In the genomic region with DNA sequence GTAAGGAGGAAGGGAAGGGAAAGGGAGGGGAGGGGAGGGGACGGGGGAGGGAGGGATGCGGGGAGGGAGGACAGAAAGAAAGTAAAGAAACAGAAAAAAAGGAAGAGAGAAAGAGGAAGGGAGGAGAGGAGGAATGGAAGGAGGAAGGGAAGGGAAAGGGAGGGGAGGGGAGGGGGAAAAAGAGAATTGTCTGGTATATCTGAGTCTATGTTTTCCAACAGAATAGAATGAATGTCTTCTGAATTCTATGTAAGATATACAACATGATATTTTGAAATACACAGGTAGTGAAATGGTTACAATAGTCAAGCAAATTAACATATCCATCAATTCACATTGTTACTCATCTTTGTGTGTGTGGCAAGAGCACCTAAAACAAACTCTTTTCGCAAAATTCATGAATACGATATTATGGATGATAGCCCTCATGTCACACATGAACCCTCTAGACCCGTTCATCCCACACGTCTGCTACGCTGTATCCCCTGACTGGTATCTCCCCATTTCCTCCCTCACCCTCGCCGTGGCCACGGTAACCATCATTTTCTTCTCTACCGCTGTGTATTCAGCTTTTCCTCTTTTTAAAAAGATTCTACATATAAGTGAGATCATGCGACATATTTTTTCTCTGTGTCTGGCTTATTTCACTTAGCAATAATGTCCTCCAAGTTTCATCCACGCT, we compare ENCODE assay signal across 12 cellular contexts.
DNase-seq lines count a peak whose midpoint lies in the region; ATAC-seq and TF ChIP-seq lines count a peak whose summit lies in the region.
"Had no signal": no experiment of that assay in that cellular context is flagged by ENCODE, and none has a peak within 500 bp of the region (broad histone marks: within the 10 kb centered on the region; RNA-seq: fewer than 3 reads in every experiment).

No MANE protein-coding gene starts in this region.

- no peaks in the 10 kb centered on the region for H3K36me3 Mint-ChIP-seq in stimulated activated effector memory CD8-positive, alpha-beta T cell treated with anti-CD3 and anti-CD28 coated beads, Interleukin-12 subunit alpha, Interleukin-12 subunit beta, amount 100 ng/mL, for 72 hours
- H3K36me3 Mint-ChIP-seq in activated T-cell treated with anti-CD3 and anti-CD28 coated beads, Interleukin-2, amount 50 U/mL, for 4 hours (ENCODE audit: insufficient read depth) = no peaks in the 10 kb centered on the region

- CTCF ChIA-PET in SK-N-SH (lab: Yijun Ruan, JAX) = interaction anchor here (1.1 to 2.7 kb wide), 2 partner anchors 102 to 419 kb away, joined by 3 to 17 read pairs; no protein-coding TSS in a partner anchor

- H3K27ac Mint-ChIP-seq in stimulated activated effector memory CD8-positive, alpha-beta T cell treated with anti-CD3 and anti-CD28 coated beads, Interleukin-12 subunit alpha, Interleukin-12 subunit beta, amount 100 ng/mL, for 72 hours = peak overlapping the region; percentile 59

- ATAC-seq in SK-N-SH treated with all-trans-retinoic acid at 6 μM for 48 hours (no peak), left lung (no peak), HG03108 (IDR thresholded peaks at IDR 0.05; ENCODE audit: unreplicated experiment) (no peak), GM21528 (IDR thresholded peaks at IDR 0.05; ENCODE audit: low FRiP score, unreplicated experiment) (no peak)
- no peak for ATAC-seq in stimulated activated effector memory CD8-positive, alpha-beta T cell treated with anti-CD3 and anti-CD28 coated beads, Interleukin-12 subunit alpha, Interleukin-12 subunit beta, amount 100 ng/mL, for 72 hours
- no peak for ATAC-seq in activated T-cell treated with anti-CD3 and anti-CD28 coated beads, Interleukin-2, amount 50 U/mL, for 4 hours

- H3K27me3 ChIP-seq in SK-N-SH (ENCODE audit: insufficient read depth) (no peaks in the 10 kb centered on the region), SJSA1 (replicated peaks) (no peaks in the 10 kb centered on the region), left lung (no peaks in the 10 kb centered on the region)
- H3K27me3 ChIP-seq: adrenal gland, thyroid gland had no signal

- no peak for TF ChIP-seq RAD21 in SK-N-SH (IDR thresholded peaks at IDR 0.05; ENCODE audit: low read length)

- H3K4me3 ChIP-seq in SK-N-SH (ENCODE audit: low read depth in 2 of 2, low read length in 1 of 2) (no peak overlapping the region), SJSA1 (no peak overlapping the region), left lung (no peak overlapping the region)
- H3K4me3 ChIP-seq: adrenal gland, thyroid gland had no signal

- H3K9ac ChIP-seq in SK-N-SH = no peak overlapping the region

- H3K4me2 ChIP-seq in SK-N-SH = 0 out of 2 replicates have a peak overlapping the region, but pooled peaks have one; percentile 27

- H2AFZ ChIP-seq in SK-N-SH (ENCODE audit: low read depth) = no peak overlapping the region

- no peak for TF ChIP-seq EP300 in SK-N-SH (IDR thresholded peaks at IDR 0.05; ENCODE audit: borderline replicate concordance in 1 of 2, low read depth in 1 of 2, low read length in 1 of 2)

- H3K4me3 Mint-ChIP-seq in stimulated activated effector memory CD8-positive, alpha-beta T cell treated with anti-CD3 and anti-CD28 coated beads, Interleukin-12 subunit alpha, Interleukin-12 subunit beta, amount 100 ng/mL, for 72 hours = no peak overlapping the region
- no peak overlapping the region for H3K4me3 Mint-ChIP-seq in activated T-cell treated with anti-CD3 and anti-CD28 coated beads, Interleukin-2, amount 50 U/mL, for 4 hours

- H3K9me2 ChIP-seq in SK-N-SH = no peaks in the 10 kb centered on the region

- intact Hi-C loops in left lung (cut with DNase I) = loop anchor here in 1 of 2 donors (10.0 kb wide), 1 partner anchor 167 kb away; no protein-coding TSS in a partner anchor

- H3K27ac ChIP-seq in SK-N-SH (ENCODE audit: low read depth in 2 of 2, low read length in 1 of 2) (peak overlapping the region; percentile 58 to 89; a peak in 3 of 4 replicates), SJSA1 (peak overlapping the region; percentile 68), left lung (peak overlapping the region; percentile 42 to 89)
- H3K27ac ChIP-seq: thyroid gland, WERI-Rb-1 had no signal

- POLR2A ChIA-PET in SK-N-SH (lab: Yijun Ruan, JAX) = no interaction called here

- no peaks in the 10 kb centered on the region for H4K20me1 ChIP-seq in SK-N-SH (ENCODE audit: insufficient read depth)

- DNase-seq in SK-N-SH (no peak), SJSA1 (ENCODE audit: low read depth in 1 of 2, low spot score in 2 of 2) (no peak), left lung (peak in 1 of 2 donors; percentile 9)
- DNase-seq in stimulated activated effector memory CD8-positive, alpha-beta T cell treated with anti-CD3 and anti-CD28 coated beads, Interleukin-12 subunit alpha, Interleukin-12 subunit beta, amount 100 ng/mL, for 72 hours (ENCODE audit: low spot score in 2 of 2) = no peak
- no peak for DNase-seq in activated T-cell treated with anti-CD3 and anti-CD28 coated beads, Interleukin-2, amount 50 U/mL, for 4 hours
- DNase-seq: NCI-H2081, thyroid gland, WERI-Rb-1 had no signal

- WGBS in SK-N-SH (ENCODE audit: low lambda C conversion rate) = 90% methylated on average over 13 of the region's 13 CpGs

- peaks cover 20% of the 10 kb centered on the region for H3F3A ChIP-seq in SK-N-SH (replicated peaks; ENCODE audit: insufficient read depth)

- H3K79me2 ChIP-seq in SK-N-SH (ENCODE audit: insufficient read depth) = no peaks in the 10 kb centered on the region; the same call in 1 of the 2 replicates

- no peaks in the 10 kb centered on the region for H3K9me3 Mint-ChIP-seq in stimulated activated effector memory CD8-positive, alpha-beta T cell treated with anti-CD3 and anti-CD28 coated beads, Interleukin-12 subunit alpha, Interleukin-12 subunit beta, amount 100 ng/mL, for 72 hours
- H3K9me3 Mint-ChIP-seq in activated T-cell treated with anti-CD3 and anti-CD28 coated beads, Interleukin-2, amount 50 U/mL, for 4 hours = no peaks in the 10 kb centered on the region

- H3K36me3 ChIP-seq in SK-N-SH (replicated peaks in 1 of 2; ENCODE audit: control insufficient read depth in 1 of 2, insufficient read depth in 2 of 2, low read length in 1 of 2) (no peaks in the 10 kb centered on the region), SJSA1 (no peaks in the 10 kb centered on the region), left lung (no peaks in the 10 kb centered on the region)
- H3K36me3 ChIP-seq: adrenal gland, thyroid gland, WERI-Rb-1 had no signal

- no peaks in the 10 kb centered on the region for H3K9me3 ChIP-seq in SK-N-SH
- no peaks in the 10 kb centered on the region for H3K9me3 ChIP-seq in SJSA1 (replicated peaks)
- H3K9me3 ChIP-seq in left lung = no peaks in the 10 kb centered on the region
- H3K9me3 ChIP-seq: adrenal gland, thyroid gland had no signal

- no peaks in the 10 kb centered on the region for H3K27me3 Mint-ChIP-seq in activated T-cell treated with anti-CD3 and anti-CD28 coated beads, Interleukin-2, amount 50 U/mL, for 4 hours (ENCODE audit: low read depth)

- TF ChIP-seq CTCF in SK-N-SH (IDR thresholded peaks at IDR 0.05) = no peak
- no peak for TF ChIP-seq CTCF in left lung (IDR thresholded peaks at IDR 0.05)

- peaks cover 6% of the 10 kb centered on the region for H3K4me1 Mint-ChIP-seq in stimulated activated effector memory CD8-positive, alpha-beta T cell treated with anti-CD3 and anti-CD28 coated beads, Interleukin-12 subunit alpha, Interleukin-12 subunit beta, amount 100 ng/mL, for 72 hours
- H3K4me1 Mint-ChIP-seq in activated T-cell treated with anti-CD3 and anti-CD28 coated beads, Interleukin-2, amount 50 U/mL, for 4 hours (ENCODE audit: low read depth) = peaks cover 10% of the 10 kb centered on the region

- H3K4me1 ChIP-seq in SK-N-SH (ENCODE audit: control insufficient read depth in 1 of 2, insufficient read depth in 2 of 2, low read depth in 1 of 2, low read length in 1 of 2) (peaks cover 28 to 31% of the 10 kb centered on the region in 2 experiments), SJSA1 (replicated peaks) (peaks cover 29% of the 10 kb centered on the region), left lung (peaks cover 0 to 77% of the 10 kb centered on the region in 2 donors)
- H3K4me1 ChIP-seq: thyroid gland had no signal

TF ChIP-seq in SK-N-SH treated with all-trans-retinoic acid at 6 μM for 48 hours, 23 proteins besides CTCF, POLR2A, EP300 and RAD21:
- TF ChIP-seq ZNF8 (CRISPR knock-in tag; IDR thresholded peaks at IDR 0.05) (no peak), TCF4 (CRISPR knock-in tag; IDR thresholded peaks at IDR 0.05; ENCODE audit: borderline replicate concordance) (no peak), ESRRG (CRISPR knock-in tag; IDR thresholded peaks at IDR 0.05) (no peak)
TF ChIP-seq in SK-N-SH treated with all-trans-retinoic acid at 6 μM for 48 hours: peak in this region for 0.
